ENCODE assay signal across 9 cellular contexts in genomic region chr4:86749121-86749520, GRCh38.
"Had no signal": no experiment of that assay in that cellular context is flagged by ENCODE, and none has a peak within 500 bp of the region (broad histone marks: within the 10 kb centered on the region; RNA-seq: fewer than 3 reads in every experiment).

No MANE protein-coding gene starts in this region.

- ATAC-seq: GM23338, K562 had no signal

- H3K4me1 Mint-ChIP-seq: GM23338, H9 had no signal

- DNase-seq: H9, HCEC 1CT, HFFc6, IMR-90 had no signal

- H3K4me2 ChIP-seq: GM23338 had no signal

- H3K27ac Mint-ChIP-seq: GM23338, H9, HFFc6 had no signal

- H2AFZ ChIP-seq: GM23338 had no signal

- H3K27ac ChIP-seq: HL-60 had no signal

- H3K9me3 Mint-ChIP-seq: GM23338, H9, HFFc6 had no signal

- FAIRE-seq: H1, H54, K562 had no signal

- H3K4me3 ChIP-seq: GM23338, K562 had no signal

- H3K4me3 Mint-ChIP-seq: GM23338, H9, HFFc6 had no signal
